Comparison of ENCODE assay signal across 8 cellular contexts in the genomic region with DNA sequence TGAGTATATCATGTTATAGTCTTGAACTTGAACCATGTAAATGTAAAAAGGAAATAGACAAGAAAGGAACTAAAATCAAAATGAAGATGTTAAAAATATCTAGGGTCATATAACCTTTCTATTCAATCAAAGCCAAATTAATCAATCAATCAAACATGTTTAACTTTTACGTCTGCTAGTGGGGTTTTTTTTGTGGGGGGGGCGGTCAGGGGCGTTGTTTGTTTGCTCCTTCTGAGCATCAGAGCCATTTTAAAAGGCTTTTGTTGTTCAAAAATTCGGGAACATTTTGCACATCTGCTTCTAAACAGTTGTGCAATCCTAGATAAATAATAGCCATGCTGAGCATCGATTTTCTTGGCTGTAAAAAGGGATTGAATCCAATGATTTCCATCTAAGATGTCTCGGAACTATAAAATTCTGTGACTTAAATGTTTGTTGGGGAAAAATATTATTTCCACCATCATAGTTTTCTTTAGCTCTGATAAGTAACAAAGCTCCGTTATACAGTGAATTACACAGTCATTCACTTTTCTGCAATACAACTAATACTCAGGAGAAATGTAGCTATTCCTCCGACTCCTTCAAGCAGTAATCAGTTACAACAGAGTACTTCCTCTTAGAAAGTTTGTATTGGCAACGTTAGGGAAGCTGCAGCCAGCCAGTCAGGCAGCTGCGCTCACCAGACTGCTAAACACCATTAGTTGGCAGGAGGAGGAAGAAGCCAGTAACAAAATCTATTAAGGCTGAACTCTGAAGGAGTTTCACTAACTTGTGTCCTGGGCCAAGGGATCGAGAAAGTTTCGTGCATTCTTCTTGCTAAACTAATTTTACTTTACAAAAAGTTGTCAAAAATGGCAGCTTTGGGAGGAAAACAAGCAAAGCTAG. TPM values are rescaled to one million over a fixed set of nuclear protein-coding genes. Genes with fewer than 3 reads are reported as not detected.
A peak's percentile ranks its signal among the peaks of the same experiment; 100 is the strongest.
DNase-seq lines count a peak whose midpoint lies in the region; ATAC-seq lines count a peak whose summit lies in the region.

No MANE protein-coding gene starts in this region.

- DNase-seq in G401 (ENCODE audit: low spot score) (peak; percentile 22), SK-N-MC (ENCODE audit: low read depth, low spot score) (no peak), fibroblast of peridontal ligament (ENCODE audit: extremely low read depth) (peak; percentile 87)
- no peak for DNase-seq in activated CD4-positive, alpha-beta T cell treated with anti-CD3 and anti-CD28 coated beads for 48 hours

- peak overlapping the region; percentile 94 for H3K4me3 ChIP-seq in SK-N-MC
- peak overlapping the region; percentile 88 for H3K4me3 ChIP-seq in neuron (ENCODE audit: low read length)

- ATAC-seq in GM18502 (IDR thresholded peaks at IDR 0.05; ENCODE audit: poor library complexity, unreplicated experiment) (no peak), HG03520 (IDR thresholded peaks at IDR 0.05; ENCODE audit: unreplicated experiment) (no peak), HG03135 (IDR thresholded peaks at IDR 0.05; ENCODE audit: unreplicated experiment) (no peak)

- peak overlapping the region; percentile 10 for H2AFZ ChIP-seq in neuron (ENCODE audit: low read depth, low read length)

- no peaks in the 10 kb centered on the region for H3K27me3 ChIP-seq in neuron (ENCODE audit: insufficient read depth, low read length)

- H3K4me1 ChIP-seq in neuron (ENCODE audit: insufficient read depth, low read length): peaks cover 18% of the 10 kb centered on the region

- H3K9me3 ChIP-seq in SK-N-MC (ENCODE audit: low read depth, low read length) (no peaks in the 10 kb centered on the region), neuron (ENCODE audit: low read length) (no peaks in the 10 kb centered on the region)

- peak overlapping the region; percentile 34 for H3K9ac ChIP-seq in SK-N-MC (ENCODE audit: insufficient read length)

- no peaks in the 10 kb centered on the region for H3K36me3 ChIP-seq in SK-N-MC (ENCODE audit: insufficient read depth, low read length)
- no peaks in the 10 kb centered on the region for H3K36me3 ChIP-seq in neuron (ENCODE audit: insufficient read depth, low read length)

- in situ Hi-C loops in G401 (cut with HindIII; ENCODE audit: low sequenced_read_pairs): no loop called here

- peak overlapping the region; percentile 19; the same call in 1 of the 2 replicates for H3K27ac ChIP-seq in SK-N-MC

RNA-seq across cellular contexts. Expression of a gene that starts 2.1 kb away (rescaled TPM):
- 6.3 and 18.5 TPM in 2 replicates for total RNA-seq in G401 (2014; rRNA removed; shearing (Covaris generic))

Comparison
In these comparisons a context has a peak if more than half of its experiments do, and no peak if none do; other contexts are left out.
1. DNase-seq: peak in G401 (single experiment) and fibroblast of peridontal ligament (single experiment); none in SK-N-MC (single experiment) and activated CD4-positive, alpha-beta T cell treated with anti-CD3 and anti-CD28 coated beads for 48 hours (single experiment).